1 cellular context compared by ENCODE assay signal in the genomic region with DNA sequence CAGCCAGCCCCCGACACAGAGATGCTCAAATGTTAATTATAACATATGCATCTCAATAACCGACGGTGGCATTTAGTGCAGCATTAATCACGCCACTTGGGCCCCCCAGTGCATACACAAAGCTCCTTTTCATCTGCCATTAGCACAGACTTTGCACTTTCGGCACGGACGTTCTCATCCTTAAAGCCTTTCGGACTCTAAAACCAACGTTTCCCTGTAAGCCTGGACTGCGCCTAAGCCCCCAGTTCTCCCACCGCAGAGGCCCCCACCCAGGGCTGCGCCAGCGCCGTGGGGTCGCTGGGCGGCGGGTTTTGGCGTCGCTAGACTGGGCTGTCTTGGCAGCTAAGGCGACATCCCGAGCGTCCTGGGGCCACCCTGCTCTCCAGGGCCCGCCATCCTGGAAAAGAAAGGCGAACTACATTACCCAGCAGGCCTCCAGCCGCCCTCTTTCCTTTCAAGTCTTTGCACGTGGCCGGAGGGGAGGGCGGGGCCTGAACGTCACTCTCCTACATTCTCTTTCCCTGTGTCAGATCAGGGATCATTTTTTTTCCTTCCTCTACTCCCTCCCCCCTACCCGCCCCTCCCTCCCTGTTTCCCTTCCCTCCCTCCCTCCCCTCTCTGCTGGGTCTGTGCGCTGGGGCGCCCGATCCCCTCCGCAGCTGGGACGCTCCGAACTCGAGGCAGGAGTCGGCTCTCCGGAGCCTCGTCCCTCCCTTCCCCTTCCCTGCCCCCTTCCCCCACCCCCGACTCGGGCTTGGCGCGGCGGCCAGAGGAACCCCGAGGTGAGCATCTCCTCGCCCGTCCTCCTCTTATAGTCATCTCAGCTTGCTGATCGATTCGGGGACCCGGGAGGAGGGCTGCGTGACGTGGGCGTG.
TF ChIP-seq lines count a peak whose summit lies in the region.

Gene CTIF, plus strand, starts transcription at position 501 of the 875 bp plus-strand sequence. CDS start 80,535 bp downstream, outside the sequence.

TF ChIP-seq in GM12878, 131 proteins besides CTCF, POLR2A, EP300 and RAD21 (continued from another document):
- TF ChIP-seq, protein P1, sequence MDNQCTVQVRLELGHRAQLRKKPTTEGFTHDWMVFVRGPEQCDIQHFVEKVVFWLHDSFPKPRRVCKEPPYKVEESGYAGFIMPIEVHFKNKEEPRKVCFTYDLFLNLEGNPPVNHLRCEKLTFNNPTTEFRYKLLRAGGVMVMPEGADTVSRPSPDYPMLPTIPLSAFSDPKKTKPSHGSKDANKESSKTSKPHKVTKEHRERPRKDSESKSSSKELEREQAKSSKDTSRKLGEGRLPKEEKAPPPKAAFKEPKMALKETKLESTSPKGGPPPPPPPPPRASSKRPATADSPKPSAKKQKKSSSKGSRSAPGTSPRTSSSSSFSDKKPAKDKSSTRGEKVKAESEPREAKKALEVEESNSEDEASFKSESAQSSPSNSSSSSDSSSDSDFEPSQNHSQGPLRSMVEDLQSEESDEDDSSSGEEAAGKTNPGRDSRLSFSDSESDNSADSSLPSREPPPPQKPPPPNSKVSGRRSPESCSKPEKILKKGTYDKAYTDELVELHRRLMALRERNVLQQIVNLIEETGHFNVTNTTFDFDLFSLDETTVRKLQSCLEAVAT (IDR thresholded peaks at IDR 0.05) = no peak
- TF ChIP-seq, protein P2, sequence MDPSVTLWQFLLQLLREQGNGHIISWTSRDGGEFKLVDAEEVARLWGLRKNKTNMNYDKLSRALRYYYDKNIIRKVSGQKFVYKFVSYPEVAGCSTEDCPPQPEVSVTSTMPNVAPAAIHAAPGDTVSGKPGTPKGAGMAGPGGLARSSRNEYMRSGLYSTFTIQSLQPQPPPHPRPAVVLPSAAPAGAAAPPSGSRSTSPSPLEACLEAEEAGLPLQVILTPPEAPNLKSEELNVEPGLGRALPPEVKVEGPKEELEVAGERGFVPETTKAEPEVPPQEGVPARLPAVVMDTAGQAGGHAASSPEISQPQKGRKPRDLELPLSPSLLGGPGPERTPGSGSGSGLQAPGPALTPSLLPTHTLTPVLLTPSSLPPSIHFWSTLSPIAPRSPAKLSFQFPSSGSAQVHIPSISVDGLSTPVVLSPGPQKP (IDR thresholded peaks at IDR 0.05; ENCODE audit: low read depth, low read length) = no peak
- TF ChIP-seq BHLHE40 (IDR thresholded peaks at IDR 0.05; ENCODE audit: borderline replicate concordance in 1 of 2, low read depth in 2 of 2, low read length in 1 of 2) = peak; percentile 71
- peak; percentile 56; the same call in 1 of the 2 replicates for TF ChIP-seq CREM (IDR thresholded peaks at IDR 0.05; ENCODE audit: low read depth)
- TF ChIP-seq IKZF1 (conservative IDR thresholded peaks at IDR 0.05) = peak; percentile 62
- TF ChIP-seq, protein P3, sequence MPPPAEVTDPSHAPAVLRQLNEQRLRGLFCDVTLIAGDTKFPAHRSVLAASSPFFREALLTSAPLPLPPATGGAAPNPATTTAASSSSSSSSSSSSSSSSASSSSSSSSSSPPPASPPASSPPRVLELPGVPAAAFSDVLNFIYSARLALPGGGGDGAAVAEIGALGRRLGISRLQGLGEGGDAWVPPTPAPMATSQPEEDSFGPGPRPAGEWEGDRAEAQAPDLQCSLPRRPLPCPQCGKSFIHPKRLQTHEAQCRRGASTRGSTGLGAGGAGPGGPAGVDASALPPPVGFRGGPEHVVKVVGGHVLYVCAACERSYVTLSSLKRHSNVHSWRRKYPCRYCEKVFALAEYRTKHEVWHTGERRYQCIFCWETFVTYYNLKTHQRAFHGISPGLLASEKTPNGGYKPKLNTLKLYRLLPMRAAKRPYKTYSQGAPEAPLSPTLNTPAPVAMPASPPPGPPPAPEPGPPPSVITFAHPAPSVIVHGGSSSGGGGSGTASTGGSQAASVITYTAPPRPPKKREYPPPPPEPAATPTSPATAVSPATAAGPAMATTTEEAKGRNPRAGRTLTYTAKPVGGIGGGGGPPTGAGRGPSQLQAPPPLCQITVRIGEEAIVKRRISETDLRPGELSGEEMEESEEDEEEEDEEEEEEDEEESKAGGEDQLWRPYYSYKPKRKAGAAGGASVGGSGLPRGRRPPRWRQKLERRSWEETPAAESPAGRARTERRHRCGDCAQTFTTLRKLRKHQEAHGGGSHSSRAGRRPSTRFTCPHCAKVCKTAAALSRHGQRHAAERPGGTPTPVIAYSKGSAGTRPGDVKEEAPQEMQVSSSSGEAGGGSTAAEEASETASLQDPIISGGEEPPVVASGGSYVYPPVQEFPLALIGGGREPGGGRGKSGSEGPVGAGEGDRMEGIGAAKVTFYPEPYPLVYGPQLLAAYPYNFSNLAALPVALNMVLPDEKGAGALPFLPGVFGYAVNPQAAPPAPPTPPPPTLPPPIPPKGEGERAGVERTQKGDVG (CRISPR knock-in tag; IDR thresholded peaks at IDR 0.05) = no peak
- TF ChIP-seq EED (IDR thresholded peaks at IDR 0.05; ENCODE audit: low read depth) = no peak
- 0 out of 2 replicates have a peak, but pooled peaks have one; percentile 53 for TF ChIP-seq LARP7 (IDR thresholded peaks at IDR 0.05)
- TF ChIP-seq, protein P4, sequence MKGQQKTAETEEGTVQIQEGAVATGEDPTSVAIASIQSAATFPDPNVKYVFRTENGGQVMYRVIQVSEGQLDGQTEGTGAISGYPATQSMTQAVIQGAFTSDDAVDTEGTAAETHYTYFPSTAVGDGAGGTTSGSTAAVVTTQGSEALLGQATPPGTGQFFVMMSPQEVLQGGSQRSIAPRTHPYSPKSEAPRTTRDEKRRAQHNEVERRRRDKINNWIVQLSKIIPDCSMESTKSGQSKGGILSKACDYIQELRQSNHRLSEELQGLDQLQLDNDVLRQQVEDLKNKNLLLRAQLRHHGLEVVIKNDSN (IDR thresholded peaks at IDR 0.05; ENCODE audit: borderline replicate concordance, extremely low read length, insufficient read depth, low read depth, low read length) = peak; percentile 81
- no peak for TF ChIP-seq RB1 (IDR thresholded peaks at IDR 0.05; ENCODE audit: borderline replicate concordance)
- peak; percentile 65; the same call in 1 of the 2 replicates for TF ChIP-seq RAD51 (IDR thresholded peaks at IDR 0.05)
- TF ChIP-seq RELA (IDR thresholded peaks at IDR 0.05; ENCODE audit: borderline replicate concordance, partially characterized antibody) = no peak
- no peak for TF ChIP-seq CHD4 (IDR thresholded peaks at IDR 0.05)
- TF ChIP-seq SIX5 (IDR thresholded peaks at IDR 0.05; ENCODE audit: low read depth, low read length, severe bottlenecking) = peak; percentile 88
- peak; percentile 91 for TF ChIP-seq HCFC1 (IDR thresholded peaks at IDR 0.05; ENCODE audit: low read length)
- TF ChIP-seq TAF1 (IDR thresholded peaks at IDR 0.05; ENCODE audit: borderline replicate concordance, low read depth, low read length) = peak; percentile 69; the same call in 1 of the 2 replicates
- TF ChIP-seq PKNOX1 (IDR thresholded peaks at IDR 0.05) = peak; percentile 37; the same call in 1 of the 2 replicates
- TF ChIP-seq, protein P5, sequence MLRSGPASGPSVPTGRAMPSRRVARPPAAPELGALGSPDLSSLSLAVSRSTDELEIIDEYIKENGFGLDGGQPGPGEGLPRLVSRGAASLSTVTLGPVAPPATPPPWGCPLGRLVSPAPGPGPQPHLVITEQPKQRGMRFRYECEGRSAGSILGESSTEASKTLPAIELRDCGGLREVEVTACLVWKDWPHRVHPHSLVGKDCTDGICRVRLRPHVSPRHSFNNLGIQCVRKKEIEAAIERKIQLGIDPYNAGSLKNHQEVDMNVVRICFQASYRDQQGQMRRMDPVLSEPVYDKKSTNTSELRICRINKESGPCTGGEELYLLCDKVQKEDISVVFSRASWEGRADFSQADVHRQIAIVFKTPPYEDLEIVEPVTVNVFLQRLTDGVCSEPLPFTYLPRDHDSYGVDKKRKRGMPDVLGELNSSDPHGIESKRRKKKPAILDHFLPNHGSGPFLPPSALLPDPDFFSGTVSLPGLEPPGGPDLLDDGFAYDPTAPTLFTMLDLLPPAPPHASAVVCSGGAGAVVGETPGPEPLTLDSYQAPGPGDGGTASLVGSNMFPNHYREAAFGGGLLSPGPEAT (IDR thresholded peaks at IDR 0.05; ENCODE audit: low read depth) = no peak
- TF ChIP-seq TARDBP (IDR thresholded peaks at IDR 0.05; ENCODE audit: borderline replicate concordance) = peak; percentile 61; the same call in 1 of the 2 replicates
